ENCODE assay signal across 8 cellular contexts in the genomic region with DNA sequence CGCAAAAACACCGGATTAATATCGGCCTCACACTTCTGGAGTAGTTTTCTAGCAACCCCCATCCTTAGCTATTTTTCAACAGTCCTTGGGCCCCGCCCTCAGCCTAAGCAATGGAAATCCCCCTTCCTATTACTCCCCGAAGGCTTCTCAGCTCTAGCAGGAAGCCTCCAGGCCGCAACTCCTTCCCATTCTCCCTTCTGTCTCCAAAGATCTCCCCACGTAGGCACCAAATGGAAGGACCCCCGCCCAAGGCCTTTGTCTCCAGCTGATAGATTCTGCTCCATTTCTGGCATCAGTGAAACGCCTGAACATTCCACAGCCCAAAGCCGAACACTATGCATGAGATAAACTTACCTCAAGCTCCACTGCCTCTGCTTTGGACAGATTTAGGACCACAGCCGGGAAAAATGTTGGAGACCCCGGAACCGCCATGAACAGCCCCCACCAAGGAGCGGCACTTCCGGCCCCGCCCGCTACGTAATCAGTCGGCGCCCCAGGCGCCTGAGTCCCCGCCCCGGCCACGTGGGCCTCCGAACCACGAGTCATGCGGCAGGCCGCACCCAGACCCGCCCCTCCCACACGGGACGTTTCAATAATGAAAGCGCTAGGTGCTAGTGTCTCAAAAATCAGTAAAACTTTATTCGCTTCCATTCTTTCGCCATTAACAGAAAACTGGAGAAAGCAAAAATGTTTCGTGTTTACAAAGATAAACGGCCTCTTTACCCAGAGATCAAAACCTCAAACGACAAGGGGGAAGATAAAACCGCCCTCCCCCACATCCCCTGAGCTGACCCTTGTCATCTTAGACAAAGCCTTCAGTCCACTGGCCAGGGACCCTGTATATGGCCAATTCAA.
A peak's percentile ranks its signal among the peaks of the same experiment; 100 is the strongest.
DNase-seq lines count a peak whose midpoint lies in the region; ATAC-seq and TF ChIP-seq lines count a peak whose summit lies in the region.

A gene (minus strand): TSS at position 468 of the 855 bp plus-strand sequence. CDS start 611 bp downstream, outside the sequence.

- H3K36me3 ChIP-seq in mucosa of rectum (ENCODE audit: control insufficient read depth in 2 of 2, insufficient read depth in 2 of 2, low read length in 2 of 2): peaks cover 41 to 45% of the 10 kb centered on the region in 2 donors

- no peaks in the 10 kb centered on the region for H3K27me3 ChIP-seq in mucosa of rectum (ENCODE audit: control insufficient read depth in 2 of 2, insufficient read depth in 2 of 2, low read length in 2 of 2)

- H3K4me3 ChIP-seq in mucosa of rectum (ENCODE audit: low read length in 2 of 2): peak within 1 kb of the TSS; percentile 91 to 97

- TF ChIP-seq POLR2A in erythroblast (IDR thresholded peaks at IDR 0.05; ENCODE audit: low read length): peak; percentile 83

- H3K9me3 ChIP-seq in mucosa of rectum (ENCODE audit: control insufficient read depth in 2 of 2, low read length in 2 of 2): no peaks in the 10 kb centered on the region

- H3K4me1 ChIP-seq in mucosa of rectum (ENCODE audit: control insufficient read depth in 2 of 2, insufficient read depth in 2 of 2, low read length in 2 of 2): peaks cover 15 to 34% of the 10 kb centered on the region in 2 donors

- TF ChIP-seq RAD21 in Ishikawa (IDR thresholded peaks at IDR 0.05; ENCODE audit: low read depth): no peak

- H3K9ac ChIP-seq in mucosa of rectum (ENCODE audit: low read depth in 1 of 2, low read length in 2 of 2): peak within 1 kb of the TSS; percentile 95 to 97

- DNase-seq in DMS53 (lab: John Stamatoyannopoulos, UW) (peak; percentile 95), OCI-M2 (lab: John Stamatoyannopoulos, UW; ENCODE audit: unreplicated experiment) (peak; percentile 44), erythroblast (lab: John Stamatoyannopoulos, UW) (peak; percentile 95 to 96)
- DNase-seq in activated T-cell treated with anti-CD3 and anti-CD28 coated beads, Interleukin-2, amount 50 U/mL, for 1 hour: peak; percentile 96
- peak; percentile 93 to 95 for DNase-seq in stimulated activated CD8-positive, alpha-beta memory T cell treated with anti-CD3 and anti-CD28 coated beads, Interleukin-4, amount 100 ng/mL, for 4 hours (ENCODE audit: low read depth in 2 of 2, low spot score in 1 of 2)

- H3K27ac ChIP-seq in mucosa of rectum (ENCODE audit: low read depth in 2 of 2, low read length in 2 of 2): peak within 1 kb of the TSS; percentile 90 to 92

- ATAC-seq in GM21619 (IDR thresholded peaks at IDR 0.05; ENCODE audit: unreplicated experiment): peak; percentile 94

- TF ChIP-seq EP300 in Ishikawa (IDR thresholded peaks at IDR 0.05; ENCODE audit: borderline replicate concordance): no peak

TF ChIP-seq in Ishikawa, 13 proteins besides CTCF, POLR2A, EP300 and RAD21:
- TF ChIP-seq YY1 (IDR thresholded peaks at IDR 0.05; ENCODE audit: low read depth) (peak; percentile 81), EGR1 (IDR thresholded peaks at IDR 0.05) (no peak), ZBTB7A (IDR thresholded peaks at IDR 0.05; ENCODE audit: low read depth) (no peak), TEAD4 (IDR thresholded peaks at IDR 0.05) (no peak), TCF12 (IDR thresholded peaks at IDR 0.05; ENCODE audit: low read depth) (peak; percentile 59), CEBPB (IDR thresholded peaks at IDR 0.05) (0 out of 2 replicates have a peak, but pooled peaks have one; percentile 2), NFIC (IDR thresholded peaks at IDR 0.05) (no peak), CREB1 (IDR thresholded peaks at IDR 0.05; ENCODE audit: low read depth) (peak; percentile 93), FOXM1 (IDR thresholded peaks at IDR 0.05; ENCODE audit: borderline replicate concordance, low read depth) (no peak), TAF1 (IDR thresholded peaks at IDR 0.05; ENCODE audit: low read depth) (peak; percentile 54; the same call in 1 of the 2 replicates)
- TF ChIP-seq, protein P1, sequence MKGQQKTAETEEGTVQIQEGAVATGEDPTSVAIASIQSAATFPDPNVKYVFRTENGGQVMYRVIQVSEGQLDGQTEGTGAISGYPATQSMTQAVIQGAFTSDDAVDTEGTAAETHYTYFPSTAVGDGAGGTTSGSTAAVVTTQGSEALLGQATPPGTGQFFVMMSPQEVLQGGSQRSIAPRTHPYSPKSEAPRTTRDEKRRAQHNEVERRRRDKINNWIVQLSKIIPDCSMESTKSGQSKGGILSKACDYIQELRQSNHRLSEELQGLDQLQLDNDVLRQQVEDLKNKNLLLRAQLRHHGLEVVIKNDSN (IDR thresholded peaks at IDR 0.05): peak; percentile 94
- TF ChIP-seq, protein P2, sequence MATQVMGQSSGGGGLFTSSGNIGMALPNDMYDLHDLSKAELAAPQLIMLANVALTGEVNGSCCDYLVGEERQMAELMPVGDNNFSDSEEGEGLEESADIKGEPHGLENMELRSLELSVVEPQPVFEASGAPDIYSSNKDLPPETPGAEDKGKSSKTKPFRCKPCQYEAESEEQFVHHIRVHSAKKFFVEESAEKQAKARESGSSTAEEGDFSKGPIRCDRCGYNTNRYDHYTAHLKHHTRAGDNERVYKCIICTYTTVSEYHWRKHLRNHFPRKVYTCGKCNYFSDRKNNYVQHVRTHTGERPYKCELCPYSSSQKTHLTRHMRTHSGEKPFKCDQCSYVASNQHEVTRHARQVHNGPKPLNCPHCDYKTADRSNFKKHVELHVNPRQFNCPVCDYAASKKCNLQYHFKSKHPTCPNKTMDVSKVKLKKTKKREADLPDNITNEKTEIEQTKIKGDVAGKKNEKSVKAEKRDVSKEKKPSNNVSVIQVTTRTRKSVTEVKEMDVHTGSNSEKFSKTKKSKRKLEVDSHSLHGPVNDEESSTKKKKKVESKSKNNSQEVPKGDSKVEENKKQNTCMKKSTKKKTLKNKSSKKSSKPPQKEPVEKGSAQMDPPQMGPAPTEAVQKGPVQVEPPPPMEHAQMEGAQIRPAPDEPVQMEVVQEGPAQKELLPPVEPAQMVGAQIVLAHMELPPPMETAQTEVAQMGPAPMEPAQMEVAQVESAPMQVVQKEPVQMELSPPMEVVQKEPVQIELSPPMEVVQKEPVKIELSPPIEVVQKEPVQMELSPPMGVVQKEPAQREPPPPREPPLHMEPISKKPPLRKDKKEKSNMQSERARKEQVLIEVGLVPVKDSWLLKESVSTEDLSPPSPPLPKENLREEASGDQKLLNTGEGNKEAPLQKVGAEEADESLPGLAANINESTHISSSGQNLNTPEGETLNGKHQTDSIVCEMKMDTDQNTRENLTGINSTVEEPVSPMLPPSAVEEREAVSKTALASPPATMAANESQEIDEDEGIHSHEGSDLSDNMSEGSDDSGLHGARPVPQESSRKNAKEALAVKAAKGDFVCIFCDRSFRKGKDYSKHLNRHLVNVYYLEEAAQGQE (IDR thresholded peaks at IDR 0.05; ENCODE audit: low read depth): no peak
- TF ChIP-seq, protein P3, sequence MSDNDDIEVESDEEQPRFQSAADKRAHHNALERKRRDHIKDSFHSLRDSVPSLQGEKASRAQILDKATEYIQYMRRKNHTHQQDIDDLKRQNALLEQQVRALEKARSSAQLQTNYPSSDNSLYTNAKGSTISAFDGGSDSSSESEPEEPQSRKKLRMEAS (IDR thresholded peaks at IDR 0.05): peak; percentile 95

Comparison
In these comparisons a context has a peak if more than half of its experiments do, and no peak if none do; other contexts are left out.
1. Peak in every context shown above with its lines: DNase-seq, ATAC-seq, H3K4me3 ChIP-seq and H3K27ac ChIP-seq.
2. DNase-seq: peak in every context shown above with its lines; median percentile 96 in activated T-cell treated with anti-CD3 and anti-CD28 coated beads, Interleukin-2, amount 50 U/mL, for 1 hour; 96 in erythroblast; 95 in DMS53; 94 in stimulated activated CD8-positive, alpha-beta memory T cell treated with anti-CD3 and anti-CD28 coated beads, Interleukin-4, amount 100 ng/mL, for 4 hours; 44 in OCI-M2.